In the genomic region with DNA sequence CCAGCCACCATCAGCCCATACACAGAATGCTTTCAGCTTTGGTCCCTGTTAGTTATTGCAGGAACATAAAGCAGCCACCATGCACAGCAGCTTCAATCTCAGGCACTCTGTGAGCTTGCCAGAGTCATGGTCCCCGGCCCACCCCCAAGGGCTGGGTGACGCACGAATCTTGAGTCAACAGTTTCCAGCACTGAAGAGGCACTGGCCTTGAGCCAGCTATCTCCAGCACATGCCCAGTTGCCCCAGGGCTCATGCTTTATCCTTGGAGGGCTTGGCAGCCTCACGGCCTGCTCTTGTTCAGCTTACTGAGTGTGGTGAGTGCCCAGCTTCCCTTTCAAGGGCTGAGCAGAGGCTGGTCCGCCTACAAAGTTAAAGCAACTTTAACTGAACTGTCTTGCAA, we compare ENCODE assay signal across 8 cellular contexts.
DNase-seq lines count a peak whose midpoint lies in the region; ATAC-seq and TF ChIP-seq lines count a peak whose summit lies in the region.

No MANE protein-coding gene starts in this region.

- ATAC-seq in Right ventricle myocardium superior (ENCODE audit: poor library complexity) (peak; percentile 90), GM18505 (IDR thresholded peaks at IDR 0.05; ENCODE audit: unreplicated experiment) (no peak)

- H3K9me3 ChIP-seq in stomach = no peaks in the 10 kb centered on the region
- H3K9me3 ChIP-seq in effector memory CD4-positive, alpha-beta T cell (ENCODE audit: control insufficient read depth, low read length) = no peaks in the 10 kb centered on the region

- no peak overlapping the region for H3K4me3 ChIP-seq in stomach
- H3K4me3 ChIP-seq in effector memory CD4-positive, alpha-beta T cell (ENCODE audit: insufficient read depth, low read depth, low read length, poor library complexity, severe bottlenecking) = no peak overlapping the region

- H3K4me1 ChIP-seq in stomach = peaks cover 15 to 45% (median 20%) of the 10 kb centered on the region in 4 donors
- H3K4me1 ChIP-seq in effector memory CD4-positive, alpha-beta T cell (ENCODE audit: control insufficient read depth, insufficient read depth, low read length, poor library complexity, severe bottlenecking) = peaks cover 17% of the 10 kb centered on the region

- peak; percentile 87 for TF ChIP-seq EP300 in stomach (IDR thresholded peaks at IDR 0.05)

- H3K36me3 ChIP-seq in stomach = no peaks in the 10 kb centered on the region
- no peaks in the 10 kb centered on the region for H3K36me3 ChIP-seq in effector memory CD4-positive, alpha-beta T cell (ENCODE audit: control insufficient read depth, insufficient read depth, low read length)

- DNase-seq in HT1080 (ENCODE audit: low read depth) (peak; percentile 87), SHP77 treated with DMSO at 0.1 percent for 48 hours (lab: John Stamatoyannopoulos, UW) (peak; percentile 95), Right ventricle myocardium superior (peak; percentile 91), stomach (peak; percentile 81), islet precursor cell (no peak)
- no peak for DNase-seq in stimulated activated CD4-positive, alpha-beta T cell treated with anti-CD3 and anti-CD28 coated beads, Interleukin-1b, Interleukin-23, amount 100 ng/mL, for 48 hours
- DNase-seq in effector memory CD4-positive, alpha-beta T cell = no peak

- TF ChIP-seq CTCF in stomach (IDR thresholded peaks at IDR 0.05) = no peak

- intact Hi-C loops in Right ventricle myocardium superior (cut with DNase I) = no loop called here
- intact Hi-C loops in stomach (cut with DNase I; ENCODE audit: low total_unique reads) = no loop called here

- no peak for TF ChIP-seq POLR2A in stomach (IDR thresholded peaks at IDR 0.05)
- no peak for TF ChIP-seq POLR2A in GM18505 (IDR thresholded peaks at IDR 0.05; ENCODE audit: borderline replicate concordance, extremely low read depth, insufficient read depth, insufficient read length)

- no peaks in the 10 kb centered on the region for H3K27me3 ChIP-seq in stomach
- no peaks in the 10 kb centered on the region for H3K27me3 ChIP-seq in effector memory CD4-positive, alpha-beta T cell (replicated peaks; ENCODE audit: control insufficient read depth, insufficient read depth, low read length, poor library complexity, severe bottlenecking)

- 21 to 38% (median 24%) methylated on average over 5 of the region's 5 CpGs for WGBS in stomach, 5 donors

- H3K27ac ChIP-seq in stomach = peak overlapping the region in 4 of 5 donors; percentile 35 to 75 (median 46)
- H3K27ac ChIP-seq in effector memory CD4-positive, alpha-beta T cell (ENCODE audit: insufficient read depth, low read length, poor library complexity, severe bottlenecking) = no peak overlapping the region

Comparison
In these comparisons a context has a peak if more than half of its experiments do, and no peak if none do; other contexts are left out.
1. DNase-seq: peak in HT1080 (single experiment), SHP77 treated with DMSO at 0.1 percent for 48 hours (single experiment), Right ventricle myocardium superior (single experiment) and stomach (single experiment); none in islet precursor cell (single experiment), stimulated activated CD4-positive, alpha-beta T cell treated with anti-CD3 and anti-CD28 coated beads, Interleukin-1b, Interleukin-23, amount 100 ng/mL, for 48 hours (single experiment) and effector memory CD4-positive, alpha-beta T cell (0 of 3).